34 cellular contexts compared by ENCODE assay signal in genomic region chr17:1223662-1224061, GRCh38. TPM values are rescaled to one million over a fixed set of nuclear protein-coding genes. Genes with fewer than 3 reads are reported as not detected.
"Had no signal": no experiment of that assay in that cellular context is flagged by ENCODE, and none has a peak within 500 bp of the region (broad histone marks: within the 10 kb centered on the region; RNA-seq: fewer than 3 reads in every experiment).

No MANE protein-coding gene starts in this region.

- ATAC-seq: activated naive CD8-positive, alpha-beta T cell treated with anti-CD3 and anti-CD28 coated beads, Interleukin-2, amount 50 U/mL, for 24 hours; activated T-cell treated with anti-CD3 and anti-CD28 coated beads, Interleukin-2, amount 50 U/mL, for 72 hours; activated T-helper 17 cell treated with anti-CD3 and anti-CD28 coated beads, Interleukin-2, amount 50 U/mL, for 72 hours had no signal

- H3K36me3 ChIP-seq: brain microvascular endothelial cell, cardiac muscle cell, WERI-Rb-1 had no signal

- DNase-seq: activated CD4-positive, alpha-beta memory T cell treated with anti-CD3 and anti-CD28 coated beads, Interleukin-2, amount 10 ng/mL, durations not matched to agents 7 days and 5 days; activated CD4-positive, alpha-beta T cell treated with anti-CD3 and anti-CD28 coated beads for 1 hour; activated CD4-positive, alpha-beta T cell treated with anti-CD3 and anti-CD28 coated beads for 48 hours; activated CD4-positive, CD25-positive, alpha-beta regulatory T cell; activated naive CD4-positive, alpha-beta T cell treated with anti-CD3 and anti-CD28 coated beads, Interleukin-2, amount 10 ng/mL, durations not matched to agents 7 days and 5 days; activated naive CD8-positive, alpha-beta T cell treated with anti-CD3 and anti-CD28 coated beads, Interleukin-2, amount 50 U/mL, for 24 hours; activated T-cell treated with anti-CD3 and anti-CD28 coated beads, Interleukin-2, amount 50 U/mL, for 1 hour; activated T-cell treated with anti-CD3 and anti-CD28 coated beads, Interleukin-2, amount 50 U/mL, for 72 hours; anterior cingulate cortex; brain microvascular endothelial cell; Karpas-422; KBM-7; NCI-H1105; NCI-H1417 treated with DMSO at 0.1 percent for 48 hours; NCI-H2029; NCI-H345; NCI-H524 treated with DMSO at 0.1 percent for 48 hours; PC-9; Right ventricle myocardium superior; T1000; WERI-Rb-1 had no signal

- H3K4me2 ChIP-seq: PC-9 had no signal

- H3K4me3 ChIP-seq: cardiac muscle cell, PC-9, SK-N-MC had no signal

- H3K4me3 Mint-ChIP-seq: activated CD4-positive, alpha-beta memory T cell treated with anti-CD3 and anti-CD28 coated beads, Interleukin-2, amount 10 ng/mL, durations not matched to agents 7 days and 5 days; activated naive CD4-positive, alpha-beta T cell treated with anti-CD3 and anti-CD28 coated beads, Interleukin-2, amount 10 ng/mL, durations not matched to agents 7 days and 5 days; activated naive CD8-positive, alpha-beta T cell; activated naive CD8-positive, alpha-beta T cell treated with anti-CD3 and anti-CD28 coated beads, Interleukin-2, amount 50 U/mL, for 24 hours; activated T-cell treated with anti-CD3 and anti-CD28 coated beads, Interleukin-2, amount 50 U/mL, for 72 hours; activated T-helper 17 cell treated with anti-CD3 and anti-CD28 coated beads, Interleukin-2, amount 50 U/mL, for 72 hours; central memory CD8-positive, alpha-beta T cell had no signal

- H3K9me3 Mint-ChIP-seq: activated CD4-positive, alpha-beta memory T cell treated with anti-CD3 and anti-CD28 coated beads, Interleukin-2, amount 10 ng/mL, durations not matched to agents 7 days and 5 days; activated naive CD4-positive, alpha-beta T cell treated with anti-CD3 and anti-CD28 coated beads, Interleukin-2, amount 10 ng/mL, durations not matched to agents 7 days and 5 days; activated naive CD8-positive, alpha-beta T cell treated with anti-CD3 and anti-CD28 coated beads, Interleukin-2, amount 50 U/mL, for 24 hours; activated T-cell treated with anti-CD3 and anti-CD28 coated beads, Interleukin-2, amount 50 U/mL, for 72 hours; activated T-helper 17 cell treated with anti-CD3 and anti-CD28 coated beads, Interleukin-2, amount 50 U/mL, for 72 hours; central memory CD8-positive, alpha-beta T cell had no signal

- H3K27ac ChIP-seq: brain microvascular endothelial cell, cardiac muscle cell, PC-9, SK-N-MC, WERI-Rb-1 had no signal

- FAIRE-seq: RCC 7860 had no signal

- H3K27ac Mint-ChIP-seq: activated CD4-positive, alpha-beta memory T cell treated with anti-CD3 and anti-CD28 coated beads, Interleukin-2, amount 10 ng/mL, durations not matched to agents 7 days and 5 days; activated naive CD4-positive, alpha-beta T cell treated with anti-CD3 and anti-CD28 coated beads, Interleukin-2, amount 10 ng/mL, durations not matched to agents 7 days and 5 days; activated naive CD8-positive, alpha-beta T cell; activated naive CD8-positive, alpha-beta T cell treated with anti-CD3 and anti-CD28 coated beads, Interleukin-2, amount 50 U/mL, for 24 hours; activated T-cell treated with anti-CD3 and anti-CD28 coated beads, Interleukin-2, amount 50 U/mL, for 72 hours; activated T-helper 17 cell treated with anti-CD3 and anti-CD28 coated beads, Interleukin-2, amount 50 U/mL, for 72 hours had no signal

- H2AFZ ChIP-seq: PC-9 had no signal

- H3K36me3 Mint-ChIP-seq: activated naive CD8-positive, alpha-beta T cell had no signal

RNA-seq across cellular contexts. Expression of gene BHLHA9, which starts 46.6 kb away (rescaled TPM):
- total RNA-seq: activated CD4-positive, alpha-beta memory T cell treated with anti-CD3 and anti-CD28 coated beads, Interleukin-2, amount 10 ng/mL, durations not matched to agents 7 days and 5 days; activated CD8-positive, alpha-beta memory T cell treated with anti-CD3 and anti-CD28 coated beads for 36 hours; activated T-cell treated with anti-CD3 and anti-CD28 coated beads, Interleukin-2, amount 50 U/mL, for 72 hours; activated T-helper 17 cell treated with anti-CD3 and anti-CD28 coated beads, Interleukin-2, amount 50 U/mL, for 72 hours; chondrocyte; MCF 10A; NCI-H460; OCI-LY7; PC-9; Right ventricle myocardium superior; T-helper 1 cell treated with Interleukin-12 subunit alpha and Interleukin-12 subunit beta and Interleukin-4 antibody, amounts not matched to agents 30 ng/mL and 1 ng/mL, for 36 hours; T-helper 2 cell treated with Interferon-gamma antibody and Interleukin-4, amounts not matched to agents 100 ng/mL and 5 ng/mL, for 36 hours had no signal

RNA-seq across cellular contexts. Expression of gene TRARG1, which starts 55.8 kb away (rescaled TPM):
- total RNA-seq: activated CD8-positive, alpha-beta memory T cell treated with anti-CD3 and anti-CD28 coated beads for 36 hours; cardiac muscle cell; chondrocyte; MCF 10A; NCI-H460; OCI-LY7; PC-9 had no signal
